19 cellular contexts compared by ENCODE assay signal in genomic region chr9:29439961-29440360, GRCh38.
DNase-seq lines count a peak whose midpoint lies in the region; ATAC-seq and TF ChIP-seq lines count a peak whose summit lies in the region.
"Had no signal": no experiment of that assay in that cellular context is flagged by ENCODE, and none has a peak within 500 bp of the region (broad histone marks: within the 10 kb centered on the region; RNA-seq: fewer than 3 reads in every experiment).

No MANE protein-coding gene starts in this region.

- DNase-seq in HFFc6 (peak; percentile 56), PC-3 (peak; percentile 93), fibroblast of the aortic adventitia (ENCODE audit: low read depth) (peak; percentile 26), progenitor cell of endocrine pancreas (ENCODE audit: low spot score, unreplicated experiment) (no peak), NCI-H82 treated with DMSO at 0.1 percent for 48 hours (lab: John Stamatoyannopoulos, UW; ENCODE audit: unreplicated experiment) (no peak), hypothalamus (lab: John Stamatoyannopoulos, UW) (no peak)
- DNase-seq: activated CD4-positive, alpha-beta memory T cell treated with anti-CD3 and anti-CD28 coated beads for 36 hours; activated T-cell treated with anti-CD3 and anti-CD28 coated beads, Interleukin-2, amount 50 U/mL, for 48 hours; Calu3; left lung; NCI-H1417 treated with DMSO at 0.1 percent for 48 hours; NCI-H2171; stimulated activated CD4-positive, alpha-beta T cell treated with anti-CD3 and anti-CD28 coated beads, Interleukin-2, amount 100 ng/mL, for 48 hours; WERI-Rb-1 had no signal

- H3K27me3 ChIP-seq in PC-3 (ENCODE audit: low read length): no peaks in the 10 kb centered on the region
- H3K27me3 ChIP-seq: esophagus muscularis mucosa, left lung had no signal

- peak overlapping the region; percentile 100 for H3K27ac ChIP-seq in PC-3 (ENCODE audit: low read length)
- H3K27ac ChIP-seq: esophagus muscularis mucosa, HL-60, left lung, WERI-Rb-1 had no signal

- peak overlapping the region; percentile 90 for H3K4me2 ChIP-seq in PC-3 (ENCODE audit: low read length)

- H4K20me1 ChIP-seq in PC-3 (ENCODE audit: low read length): no peaks in the 10 kb centered on the region

- peak overlapping the region; percentile 64 for H3K4me3 ChIP-seq in PC-3 (ENCODE audit: low read length)
- H3K4me3 ChIP-seq in fibroblast of the aortic adventitia (ENCODE audit: low read depth, low read length): no peak overlapping the region
- H3K4me3 ChIP-seq: esophagus muscularis mucosa, left lung had no signal

- CTCF ChIA-PET in PC-3 (lab: Charles Lee): no interaction called here

- intact Hi-C loops in PC-3 (cut with micrococcal nuclease): loop anchor here (5.0 to 10.0 kb wide), 3 partner anchors 43 to 225 kb away; partner anchors contain the start of gene LINGO2

- H3K4me1 Mint-ChIP-seq in HFFc6 (ENCODE audit: low read depth) (peaks cover 16% of the 10 kb centered on the region), progenitor cell of endocrine pancreas (ENCODE audit: low read depth) (peaks cover 25% of the 10 kb centered on the region)
- H3K4me1 Mint-ChIP-seq: B cell had no signal

- no peaks in the 10 kb centered on the region for H3K9me3 ChIP-seq in PC-3 (ENCODE audit: low read length)
- H3K9me3 ChIP-seq: esophagus muscularis mucosa, left lung had no signal

- H3K9ac ChIP-seq in PC-3 (ENCODE audit: low read length): peak overlapping the region; percentile 86

- H3K4me3 Mint-ChIP-seq in HFFc6 (no peak overlapping the region), progenitor cell of endocrine pancreas (ENCODE audit: low read depth) (no peak overlapping the region)
- H3K4me3 Mint-ChIP-seq: activated CD4-positive, alpha-beta memory T cell treated with anti-CD3 and anti-CD28 coated beads for 36 hours; activated naive CD8-positive, alpha-beta T cell; B cell had no signal

- H3K36me3 Mint-ChIP-seq in HFFc6 (ENCODE audit: low read depth) (no peaks in the 10 kb centered on the region), progenitor cell of endocrine pancreas (ENCODE audit: insufficient read depth) (no peaks in the 10 kb centered on the region)
- H3K36me3 Mint-ChIP-seq: activated CD4-positive, alpha-beta memory T cell treated with anti-CD3 and anti-CD28 coated beads for 36 hours; activated naive CD8-positive, alpha-beta T cell had no signal

- peak overlapping the region; percentile 54; the same call in 1 of the 2 replicates for H3K27ac Mint-ChIP-seq in HFFc6
- peak overlapping the region; percentile 49 for H3K27ac Mint-ChIP-seq in progenitor cell of endocrine pancreas
- H3K27ac Mint-ChIP-seq: activated CD4-positive, alpha-beta memory T cell treated with anti-CD3 and anti-CD28 coated beads for 36 hours; activated naive CD8-positive, alpha-beta T cell; B cell had no signal

- ATAC-seq in PC-3: peak; percentile 91
- no peak for ATAC-seq in HG03354 (IDR thresholded peaks at IDR 0.05; ENCODE audit: poor library complexity, severe bottlenecking, unreplicated experiment)
- ATAC-seq: left lung had no signal

- H3K4me1 ChIP-seq in PC-3 (ENCODE audit: insufficient read depth, low read length): peaks cover 46% of the 10 kb centered on the region
- H3K4me1 ChIP-seq: esophagus muscularis mucosa, left lung had no signal

- no TSS peak for BruUV-seq in PC-3 (replicated peaks; lab: Mats Ljungman, UMichigan)

- H3K27me3 Mint-ChIP-seq in HFFc6 (ENCODE audit: insufficient read depth) (no peaks in the 10 kb centered on the region; the same call in 1 of the 2 replicates), progenitor cell of endocrine pancreas (no peaks in the 10 kb centered on the region)
- H3K27me3 Mint-ChIP-seq: activated CD4-positive, alpha-beta memory T cell treated with anti-CD3 and anti-CD28 coated beads for 36 hours; activated naive CD8-positive, alpha-beta T cell; B cell had no signal

- POLR2A ChIA-PET in PC-3 (lab: Charles Lee; ENCODE audit: unreplicated experiment): no interaction called here

- TF ChIP-seq CTCF in HFFc6 (IDR thresholded peaks at IDR 0.05) (no peak), PC-3 (conservative IDR thresholded peaks at IDR 0.05; ENCODE audit: low read depth, low read length) (no peak), fibroblast of the aortic adventitia (IDR thresholded peaks at IDR 0.05; ENCODE audit: insufficient read depth, low read length) (no peak), progenitor cell of endocrine pancreas (IDR thresholded peaks at IDR 0.05; ENCODE audit: unreplicated experiment) (no peak)

- no peaks in the 10 kb centered on the region for H3F3A ChIP-seq in PC-3 (ENCODE audit: low read length, unreplicated experiment)

- H3K9me3 Mint-ChIP-seq in HFFc6: no peaks in the 10 kb centered on the region
- no peaks in the 10 kb centered on the region for H3K9me3 Mint-ChIP-seq in progenitor cell of endocrine pancreas (ENCODE audit: low read depth)

- H3K9me2 ChIP-seq in PC-3 (replicated peaks; ENCODE audit: low read length): no peaks in the 10 kb centered on the region

- no peak overlapping the region for H2AFZ ChIP-seq in PC-3 (ENCODE audit: low read length)

- H3K79me2 ChIP-seq in PC-3 (ENCODE audit: low read length): peaks cover 72% of the 10 kb centered on the region

- peaks cover 6% of the 10 kb centered on the region; the same call in 1 of the 2 replicates for H3K36me3 ChIP-seq in PC-3 (ENCODE audit: low read depth, low read length)
- H3K36me3 ChIP-seq: esophagus muscularis mucosa, left lung, WERI-Rb-1 had no signal

Comparison
In these comparisons a context has a peak if more than half of its experiments do, and no peak if none do; other contexts are left out.
1. DNase-seq: peak in HFFc6 (single experiment), PC-3 (single experiment) and fibroblast of the aortic adventitia (single experiment); none in progenitor cell of endocrine pancreas (single experiment), NCI-H82 treated with DMSO at 0.1 percent for 48 hours (single experiment) and hypothalamus (0 of 51).